ENCODE assay signal across 14 cellular contexts in the genomic region with DNA sequence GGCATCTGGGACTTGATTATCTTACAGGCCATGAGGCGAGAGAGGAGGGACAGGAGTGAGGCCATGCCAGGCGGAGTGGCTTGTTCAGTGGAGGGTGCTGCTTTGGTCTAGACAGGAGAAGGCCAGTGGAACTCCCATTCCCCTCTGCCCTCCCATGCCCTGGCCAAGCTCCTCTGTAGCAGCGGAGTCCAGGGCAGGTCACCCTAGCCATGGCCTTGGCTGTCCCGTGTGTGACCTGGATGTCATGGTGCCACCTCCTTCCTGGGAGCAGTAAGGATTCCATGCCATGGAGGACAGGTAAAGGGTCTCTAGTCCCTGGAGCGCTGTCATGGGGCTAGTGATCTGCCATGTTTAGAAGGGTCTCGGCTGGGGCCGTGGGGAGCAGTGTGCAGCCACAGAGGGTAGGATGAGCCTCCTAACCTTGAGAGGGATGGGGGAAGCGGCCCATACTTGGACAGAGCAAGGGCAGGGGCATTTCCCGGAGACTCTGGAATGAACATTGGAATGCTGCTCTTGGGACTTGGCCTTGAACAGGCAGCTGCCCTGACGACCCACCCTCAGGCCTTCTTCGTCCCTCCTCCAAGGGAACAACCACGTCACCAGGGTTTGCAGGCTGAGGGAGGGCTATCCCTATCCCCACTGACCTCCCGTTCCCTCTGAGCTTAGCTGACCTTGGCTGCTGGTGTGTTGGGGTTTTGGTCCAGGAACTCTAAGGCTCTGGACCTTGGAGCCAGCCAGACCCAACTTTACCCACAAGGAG.
DNase-seq lines count a peak whose midpoint lies in the region; ATAC-seq and TF ChIP-seq lines count a peak whose summit lies in the region.
"Had no signal": no experiment of that assay in that cellular context is flagged by ENCODE, and none has a peak within 500 bp of the region (broad histone marks: within the 10 kb centered on the region; RNA-seq: fewer than 3 reads in every experiment).

No MANE protein-coding gene starts in this region.

- no peak overlapping the region for H4K91ac ChIP-seq in neuronal stem cell (ENCODE audit: low read depth, low read length, poor library complexity)

- H3K27ac ChIP-seq in adrenal gland = peak overlapping the region in 4 of 5 donors; percentile 43 to 88 (median 72)
- no peak overlapping the region for H3K27ac ChIP-seq in neuronal stem cell (replicated peaks; ENCODE audit: low read length)
- H3K27ac ChIP-seq in tibial artery = peak overlapping the region; percentile 91 to 93
- H3K27ac ChIP-seq in GM23248 = no peak overlapping the region

- H3K4me3 Mint-ChIP-seq in glutamatergic neuron (ENCODE audit: unreplicated experiment) = no peak overlapping the region
- H3K4me3 Mint-ChIP-seq: activated CD4-positive, alpha-beta T cell treated with anti-CD3 and anti-CD28 coated beads, Interleukin-2, amount 10 ng/mL, durations not matched to agents 24 days and 14 days; activated T-cell treated with anti-CD3 and anti-CD28 coated beads, Interleukin-2, amount 50 U/mL, for 24 hours had no signal

- H3K9ac ChIP-seq in neuronal stem cell (ENCODE audit: low read depth, low read length, poor library complexity) = no peak overlapping the region
- H3K9ac ChIP-seq in GM23248 = no peak overlapping the region

- peaks cover 38% of the 10 kb centered on the region for H3K79me1 ChIP-seq in neuronal stem cell (ENCODE audit: low read depth, low read length)

- H2AK5ac ChIP-seq in neuronal stem cell (ENCODE audit: low read depth, low read length) = no peak overlapping the region

- intact Hi-C loops in adrenal gland (cut with DNase I) = no loop called here
- intact Hi-C loops in tibial artery (cut with DNase I; ENCODE audit: low total_unique reads) = no loop called here

- H3K27me3 Mint-ChIP-seq in glutamatergic neuron (ENCODE audit: unreplicated experiment) = peaks cover 5% of the 10 kb centered on the region
- H3K27me3 Mint-ChIP-seq: activated CD4-positive, alpha-beta T cell treated with anti-CD3 and anti-CD28 coated beads, Interleukin-2, amount 10 ng/mL, durations not matched to agents 24 days and 14 days; activated T-cell treated with anti-CD3 and anti-CD28 coated beads, Interleukin-2, amount 50 U/mL, for 24 hours had no signal

- H3K27me3 ChIP-seq in adrenal gland (no peaks in the 10 kb centered on the region), neuronal stem cell (ENCODE audit: control insufficient read depth in 3 of 3, insufficient read depth in 3 of 3, low read depth in 1 of 3, low read length in 3 of 3) (no peaks in the 10 kb centered on the region), tibial artery (no peaks in the 10 kb centered on the region), GM23248 (replicated peaks; ENCODE audit: insufficient read depth) (no peaks in the 10 kb centered on the region)
- H3K27me3 ChIP-seq: BLaER1 treated with 17β-estradiol and CSF1 and Interleukin-3, amounts not matched to agents 10 nM and 100 nM had no signal

- 54 to 73% (median 61%) methylated on average over 6 to 13 of the region's 13 CpGs for WGBS in adrenal gland, 4 donors
- no CpG with 5 or more reads among the region's 13 CpGs for WGBS in neuronal stem cell (ENCODE audit: extremely low coverage in 2 of 2, insufficient read length in 2 of 2, insufficient replicate concordance in 1 of 2), 2 donors
- WGBS in GM23248 (ENCODE audit: low coverage in 1 of 2, low lambda C conversion rate in 2 of 2, missing lambda C conversion rate in 2 of 2), 2 experiments = 82 to 84% methylated on average over 13 of the region's 13 CpGs

- H2BK15ac ChIP-seq in neuronal stem cell (ENCODE audit: low read length) = no peak overlapping the region

- peaks cover 35% of the 10 kb centered on the region for H3K79me2 ChIP-seq in GM23248 (ENCODE audit: insufficient read depth)

- peak overlapping the region; percentile 57 for H3K18ac ChIP-seq in neuronal stem cell (ENCODE audit: low read length)

- H3K23ac ChIP-seq in neuronal stem cell (ENCODE audit: low read depth, low read length, poor library complexity) = no peak overlapping the region

- H3K9me2 ChIP-seq in GM23248 (ENCODE audit: insufficient read depth) = no peaks in the 10 kb centered on the region

- ATAC-seq in HG02981 (IDR thresholded peaks at IDR 0.05; ENCODE audit: unreplicated experiment) = no peak
- ATAC-seq: esophagus mucosa had no signal

- DNase-seq in adrenal gland (peak in 6 of 7 donors; percentile 57 to 83 (median 65)), glutamatergic neuron (no peak), neuronal stem cell (ENCODE audit: low spot score) (no peak), tibial artery (peak in 1 of 2 donors; percentile 81), GOT3 (lab: John Stamatoyannopoulos, UW) (no peak), GM23248 (no peak)
- no peak for DNase-seq in activated naive CD4-positive, alpha-beta T cell (lab: John Stamatoyannopoulos, UW)
- DNase-seq: activated CD4-positive, alpha-beta T cell treated with anti-CD3 and anti-CD28 coated beads, Interleukin-2, amount 10 ng/mL, durations not matched to agents 24 days and 14 days; activated T-cell treated with anti-CD3 and anti-CD28 coated beads, Interleukin-2, amount 50 U/mL, for 24 hours; NCI-H2171 treated with DMSO at 0.1 percent for 48 hours; stimulated activated CD4-positive, alpha-beta T cell treated with anti-CD3 and anti-CD28 coated beads, Interleukin-12 subunit alpha, Interleukin-12 subunit beta, amount 100 ng/mL, for 4 hours had no signal

- TF ChIP-seq CTCF in adrenal gland (IDR thresholded peaks at IDR 0.05) (no peak), glutamatergic neuron (IDR thresholded peaks at IDR 0.05; ENCODE audit: partially characterized antibody, unreplicated experiment) (no peak), tibial artery (IDR thresholded peaks at IDR 0.05) (no peak)

- no peak overlapping the region for H2BK12ac ChIP-seq in neuronal stem cell (ENCODE audit: low read length)

- H4K20me1 ChIP-seq in GM23248 (ENCODE audit: insufficient read depth) = no peaks in the 10 kb centered on the region

- H3K14ac ChIP-seq in neuronal stem cell (ENCODE audit: low read length) = no peak overlapping the region

- H3K9me3 ChIP-seq in adrenal gland (replicated peaks in 1 of 3) (no peaks in the 10 kb centered on the region), neuronal stem cell (replicated peaks in 1 of 2; ENCODE audit: control insufficient read depth in 2 of 2, insufficient read depth in 1 of 2, low read depth in 1 of 2, low read length in 2 of 2) (no peaks in the 10 kb centered on the region), tibial artery (no peaks in the 10 kb centered on the region), GM23248 (ENCODE audit: low read depth) (no peaks in the 10 kb centered on the region)
- H3K9me3 ChIP-seq: BLaER1 treated with 17β-estradiol and CSF1 and Interleukin-3, amounts not matched to agents 10 nM and 100 nM had no signal

- H3K4me1 ChIP-seq in adrenal gland (replicated peaks in 1 of 2) = peaks cover 63 to 83% of the 10 kb centered on the region in 2 donors
- H3K4me1 ChIP-seq in neuronal stem cell (ENCODE audit: control insufficient read depth in 2 of 2, insufficient read depth in 1 of 2, low read depth in 1 of 2, low read length in 2 of 2) = peaks cover 9 to 49% of the 10 kb centered on the region in 2 donors
- H3K4me1 ChIP-seq in tibial artery = peaks cover 6 to 100% (median 100%) of the 10 kb centered on the region in 4 donors
- H3K4me1 ChIP-seq in GM23248 (ENCODE audit: insufficient read depth) = peaks cover 14% of the 10 kb centered on the region

- no peaks in the 10 kb centered on the region for H3K36me3 ChIP-seq in adrenal gland (replicated peaks in 1 of 2)
- H3K36me3 ChIP-seq in neuronal stem cell (replicated peaks in 1 of 2; ENCODE audit: control insufficient read depth in 2 of 2, insufficient read depth in 2 of 2, low read length in 2 of 2) = peaks cover 2 to 6% of the 10 kb centered on the region in 2 donors
- H3K36me3 ChIP-seq in tibial artery = peaks cover 0 to 2% (median 0%) of the 10 kb centered on the region in 3 donors
- H3K36me3 ChIP-seq in GM23248 (ENCODE audit: low read depth) = no peaks in the 10 kb centered on the region

- H3K4ac ChIP-seq in neuronal stem cell (ENCODE audit: low read length) = no peak overlapping the region

- no peak overlapping the region for H2BK120ac ChIP-seq in neuronal stem cell (ENCODE audit: low read depth, low read length)

- no peaks in the 10 kb centered on the region for H3K36me3 Mint-ChIP-seq in glutamatergic neuron (ENCODE audit: unreplicated experiment)

- H4K8ac ChIP-seq in neuronal stem cell (ENCODE audit: low read depth, low read length) = no peak overlapping the region

- no peak overlapping the region for H3K4me3 ChIP-seq in adrenal gland
- no peak overlapping the region for H3K4me3 ChIP-seq in neuronal stem cell (ENCODE audit: low read length in 2 of 2)
- H3K4me3 ChIP-seq in tibial artery = no peak overlapping the region
- H3K4me3 ChIP-seq in GM23248 = no peak overlapping the region
- H3K4me3 ChIP-seq: BLaER1 treated with 17β-estradiol and CSF1 and Interleukin-3, amounts not matched to agents 10 nM and 100 nM had no signal

- peaks cover 17% of the 10 kb centered on the region for H3F3A ChIP-seq in GM23248 (ENCODE audit: insufficient read depth)

- peaks cover 12% of the 10 kb centered on the region for H3K4me1 Mint-ChIP-seq in glutamatergic neuron (ENCODE audit: low read depth, unreplicated experiment)

- H3K9me3 Mint-ChIP-seq in glutamatergic neuron (ENCODE audit: unreplicated experiment) = peaks cover 4% of the 10 kb centered on the region
- H3K9me3 Mint-ChIP-seq: activated CD4-positive, alpha-beta T cell treated with anti-CD3 and anti-CD28 coated beads, Interleukin-2, amount 10 ng/mL, durations not matched to agents 24 days and 14 days; activated T-cell treated with anti-CD3 and anti-CD28 coated beads, Interleukin-2, amount 50 U/mL, for 24 hours had no signal

- H2AFZ ChIP-seq in neuronal stem cell (ENCODE audit: low read length) (no peak overlapping the region), GM23248 (no peak overlapping the region)

- peak overlapping the region; percentile 11 for H3K27ac Mint-ChIP-seq in glutamatergic neuron (ENCODE audit: unreplicated experiment)
- H3K27ac Mint-ChIP-seq: activated CD4-positive, alpha-beta T cell treated with anti-CD3 and anti-CD28 coated beads, Interleukin-2, amount 10 ng/mL, durations not matched to agents 24 days and 14 days; activated T-cell treated with anti-CD3 and anti-CD28 coated beads, Interleukin-2, amount 50 U/mL, for 24 hours had no signal

- no peak overlapping the region for H2BK5ac ChIP-seq in neuronal stem cell (ENCODE audit: low read length)

- no peak for TF ChIP-seq POLR2A in adrenal gland (IDR thresholded peaks at IDR 0.05)

- in situ Hi-C loops in GM23248 (cut with MboI) = no loop called here

- H3K4me2 ChIP-seq in neuronal stem cell (ENCODE audit: insufficient read depth, low read length, poor library complexity, severe bottlenecking) (no peak overlapping the region), GM23248 (ENCODE audit: unreplicated experiment) (no peak overlapping the region)
- H3K4me2 ChIP-seq: BLaER1 treated with 17β-estradiol and CSF1 and Interleukin-3, amounts not matched to agents 10 nM and 100 nM had no signal

Comparison
In these comparisons a context has a peak if more than half of its experiments do, and no peak if none do; other contexts are left out.
1. DNase-seq: peak in adrenal gland (6 of 7); none in glutamatergic neuron (single experiment), neuronal stem cell (single experiment), GOT3 (single experiment), GM23248 (single experiment) and activated naive CD4-positive, alpha-beta T cell (0 of 4).
2. H3K27ac ChIP-seq: peak in adrenal gland (4 of 5) and tibial artery (2 of 2); none in neuronal stem cell (single experiment) and GM23248 (single experiment).